ENCODE assay signal across 10 cellular contexts in the genomic region with DNA sequence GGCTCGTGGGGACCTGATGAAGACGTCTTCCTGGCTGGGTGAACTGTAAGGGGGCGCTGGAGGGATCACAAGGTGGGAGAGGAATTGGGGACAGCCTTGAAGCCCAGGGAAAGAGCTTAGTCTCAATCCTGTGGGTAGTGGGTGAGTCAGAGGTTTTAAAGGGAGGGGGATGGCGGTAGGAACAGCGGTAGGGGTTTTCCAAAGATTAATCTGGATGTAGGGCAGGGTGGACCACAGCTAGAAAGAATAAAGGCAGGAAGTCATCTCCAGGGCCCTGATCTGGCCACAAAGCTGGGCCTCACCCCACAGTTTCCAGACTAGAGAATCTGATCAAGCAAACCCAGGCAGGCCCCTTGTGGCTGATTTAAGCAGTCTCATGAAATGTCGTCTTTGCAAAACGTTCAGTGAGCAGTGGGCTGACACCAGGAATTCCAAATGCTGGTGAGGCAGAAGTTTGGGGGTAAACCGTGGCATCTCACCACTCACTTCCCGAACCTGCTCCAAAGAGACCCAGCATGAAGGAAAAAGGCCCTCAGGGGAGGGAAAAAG.
DNase-seq lines count a peak whose midpoint lies in the region; ATAC-seq and TF ChIP-seq lines count a peak whose summit lies in the region.
"Had no signal": no experiment of that assay in that cellular context is flagged by ENCODE, and none has a peak within 500 bp of the region (broad histone marks: within the 10 kb centered on the region; RNA-seq: fewer than 3 reads in every experiment).

No MANE protein-coding gene starts in this region.

- peaks cover 19% of the 10 kb centered on the region for H3K27me3 Mint-ChIP-seq in T-helper 2 cell treated with Interferon-gamma antibody and Interleukin-4, amounts not matched to agents 5 μg/mL and 100 μg/mL, for 36 hours (ENCODE audit: low read depth)

- DNase-seq in GM12864 (ENCODE audit: low read depth) (no peak), RPMI7951 (ENCODE audit: low read depth) (peak; percentile 91), dermis microvascular lymphatic vessel endothelial cell (ENCODE audit: low read depth in 2 of 2) (peak; percentile 26 to 74), posterior vena cava (ENCODE audit: low spot score) (peak; percentile 68), midbrain (lab: John Stamatoyannopoulos, UW) (no peak), testis (no peak)
- no peak for DNase-seq in T-helper 2 cell treated with Interferon-gamma antibody and Interleukin-4, amounts not matched to agents 5 μg/mL and 100 μg/mL, for 36 hours (ENCODE audit: low spot score)
- DNase-seq: activated CD4-positive, alpha-beta T cell treated with anti-CD3 and anti-CD28 coated beads, Interleukin-2, amount 10 ng/mL, durations not matched to agents 7 days and 5 days; NCI-H2171 had no signal

- intact Hi-C loops in posterior vena cava (cut with DNase I) (no loop called here), testis (cut with DNase I; ENCODE audit: low total_unique reads) (no loop called here)

- no peaks in the 10 kb centered on the region for H3K36me3 Mint-ChIP-seq in T-helper 2 cell treated with Interferon-gamma antibody and Interleukin-4, amounts not matched to agents 5 μg/mL and 100 μg/mL, for 36 hours (ENCODE audit: low read depth)

- peak; percentile 15 for TF ChIP-seq CTCF in GM12864 (IDR thresholded peaks at IDR 0.05; ENCODE audit: low read depth, low read length, missing control alignments)
- no peak for TF ChIP-seq CTCF in testis (IDR thresholded peaks at IDR 0.05)

- ATAC-seq in HG03342 (IDR thresholded peaks at IDR 0.05; ENCODE audit: unreplicated experiment): no peak

- no peak overlapping the region for H3K27ac Mint-ChIP-seq in T-helper 2 cell treated with Interferon-gamma antibody and Interleukin-4, amounts not matched to agents 5 μg/mL and 100 μg/mL, for 36 hours
- H3K27ac Mint-ChIP-seq: activated CD4-positive, alpha-beta T cell treated with anti-CD3 and anti-CD28 coated beads, Interleukin-2, amount 10 ng/mL, durations not matched to agents 7 days and 5 days had no signal

- H3K4me1 ChIP-seq in testis: no peaks in the 10 kb centered on the region

- WGBS in testis, 2 donors: 80 to 88% methylated on average over 8 to 9 of the region's 9 CpGs

- H3K4me3 ChIP-seq in GM12864 (ENCODE audit: low read depth, low read length) (no peak overlapping the region), testis (no peak overlapping the region)

- H3K27me3 ChIP-seq in testis: no peaks in the 10 kb centered on the region

- no peaks in the 10 kb centered on the region for H3K9me3 Mint-ChIP-seq in T-helper 2 cell treated with Interferon-gamma antibody and Interleukin-4, amounts not matched to agents 5 μg/mL and 100 μg/mL, for 36 hours
- H3K9me3 Mint-ChIP-seq: activated CD4-positive, alpha-beta T cell treated with anti-CD3 and anti-CD28 coated beads, Interleukin-2, amount 10 ng/mL, durations not matched to agents 7 days and 5 days had no signal

- H3K36me3 ChIP-seq in testis (ENCODE audit: low read depth, missing control alignments): no peaks in the 10 kb centered on the region

- no peak overlapping the region for H3K4me3 Mint-ChIP-seq in T-helper 2 cell treated with Interferon-gamma antibody and Interleukin-4, amounts not matched to agents 5 μg/mL and 100 μg/mL, for 36 hours
- H3K4me3 Mint-ChIP-seq: activated CD4-positive, alpha-beta T cell treated with anti-CD3 and anti-CD28 coated beads, Interleukin-2, amount 10 ng/mL, durations not matched to agents 7 days and 5 days had no signal

- no peaks in the 10 kb centered on the region for H3K4me1 Mint-ChIP-seq in T-helper 2 cell treated with Interferon-gamma antibody and Interleukin-4, amounts not matched to agents 5 μg/mL and 100 μg/mL, for 36 hours (ENCODE audit: low read depth)

- no peaks in the 10 kb centered on the region for H3K9me3 ChIP-seq in testis

- no peak for TF ChIP-seq POLR2A in testis (IDR thresholded peaks at IDR 0.05)

- H3K27ac ChIP-seq in testis: no peak overlapping the region

Comparison
In these comparisons a context has a peak if more than half of its experiments do, and no peak if none do; other contexts are left out.
1. DNase-seq: peak in RPMI7951 (single experiment), dermis microvascular lymphatic vessel endothelial cell (2 of 2) and posterior vena cava (single experiment); none in GM12864 (single experiment), midbrain (single experiment), T-helper 2 cell treated with Interferon-gamma antibody and Interleukin-4, amounts not matched to agents 5 μg/mL and 100 μg/mL, for 36 hours (single experiment) and testis (single experiment).